1 cellular context compared by ENCODE assay signal in the genomic region with DNA sequence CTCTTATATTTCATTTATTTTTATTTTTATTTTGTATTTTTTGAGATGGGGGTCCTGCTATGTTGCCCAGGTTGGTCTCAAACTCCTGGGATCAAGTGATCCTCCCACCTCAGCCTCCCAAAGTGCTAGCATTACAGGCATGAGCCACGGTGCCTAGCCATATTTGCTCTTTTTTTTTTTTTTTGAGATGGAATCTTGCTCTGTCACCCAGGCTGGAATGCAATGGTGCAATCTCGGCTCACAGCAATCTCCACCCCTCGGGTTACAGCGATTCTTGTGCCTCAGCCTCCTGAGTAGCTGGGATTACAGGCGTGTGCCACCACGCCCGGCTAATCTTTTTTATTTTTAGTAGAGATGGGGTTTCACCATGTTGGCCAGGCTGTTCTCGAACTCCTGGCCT. TPM values are rescaled to one million over a fixed set of nuclear protein-coding genes. Genes with fewer than 3 reads are reported as not detected.
"Had no signal": no experiment of that assay in that cellular context is flagged by ENCODE, and none has a peak within 500 bp of the region (broad histone marks: within the 10 kb centered on the region; RNA-seq: fewer than 3 reads in every experiment).

No MANE protein-coding gene starts in this region.

RNA-seq across cellular contexts. Expression of gene TFCP2L1, which starts 46.3 kb away (rescaled TPM):
- total RNA-seq: pulmonary artery endothelial cell had no signal
